27 cellular contexts compared by ENCODE assay signal in genomic region chr7:71598553-71598952, GRCh38.
"Had no signal": no experiment of that assay in that cellular context is flagged by ENCODE, and none has a peak within 500 bp of the region (broad histone marks: within the 10 kb centered on the region; RNA-seq: fewer than 3 reads in every experiment).

No MANE protein-coding gene starts in this region.

- ATAC-seq: effector memory CD8-positive, alpha-beta T cell; esophagus mucosa; gastrocnemius medialis; heart right ventricle; left cardiac atrium; left lung; left ventricle myocardium superior; lower lobe of right lung; mucosa of descending colon had no signal

- DNase-seq: colonic mucosa; cortex of kidney; effector CD8-positive, alpha-beta T cell; effector memory CD8-positive, alpha-beta T cell; endodermal cell; erythroblast; esophagus squamous epithelium; foreskin fibroblast; foreskin melanocyte; gastrocnemius medialis; glutamatergic neuron; heart right ventricle; hippocampal formation; left cardiac atrium; left lung; left ventricle myocardium superior; lower lobe of right lung; mesenchymal stem cell; mucosa of descending colon; naive B cell had no signal

- H3K27ac Mint-ChIP-seq: dendritic cell treated with granulocyte-macrophage colony-stimulating factor and Interleukin-4, amounts not matched to agents 40 ng/mL and 50 ng/mL, for 4 days; effector memory CD8-positive, alpha-beta T cell; endodermal cell; mesothelial cell of epicardium; naive B cell had no signal

- H3K9me3 ChIP-seq: colonic mucosa, esophagus squamous epithelium, gastrocnemius medialis, left lung, lower lobe of right lung had no signal

- H3K27ac ChIP-seq: colonic mucosa, epithelial cell of prostate, esophagus squamous epithelium, gastrocnemius medialis, heart right ventricle, left lung, lower lobe of right lung had no signal

- H3K27me3 Mint-ChIP-seq: dendritic cell treated with granulocyte-macrophage colony-stimulating factor and Interleukin-4, amounts not matched to agents 40 ng/mL and 50 ng/mL, for 4 days; effector memory CD8-positive, alpha-beta T cell; naive B cell had no signal

- H3K27me3 ChIP-seq: colonic mucosa, esophagus squamous epithelium, gastrocnemius medialis, heart right ventricle, left lung had no signal

- FAIRE-seq: endometrium, islet of Langerhans, keratinocyte had no signal

- H3K9me3 Mint-ChIP-seq: dendritic cell treated with granulocyte-macrophage colony-stimulating factor and Interleukin-4, amounts not matched to agents 40 ng/mL and 50 ng/mL, for 4 days had no signal

- H3K4me1 Mint-ChIP-seq: endodermal cell, mesothelial cell of epicardium, naive B cell had no signal

- H3K4me3 Mint-ChIP-seq: dendritic cell treated with granulocyte-macrophage colony-stimulating factor and Interleukin-4, amounts not matched to agents 40 ng/mL and 50 ng/mL, for 4 days; effector memory CD8-positive, alpha-beta T cell; endodermal cell; mesothelial cell of epicardium; naive B cell had no signal

- H3K4me3 ChIP-seq: colonic mucosa, esophagus squamous epithelium, gastrocnemius medialis, heart right ventricle, left lung, lower lobe of right lung, mucosa of descending colon had no signal

- H3K36me3 Mint-ChIP-seq: mesothelial cell of epicardium, naive B cell had no signal

- H3K36me3 ChIP-seq: colonic mucosa, esophagus squamous epithelium, gastrocnemius medialis, heart right ventricle, left lung, lower lobe of right lung had no signal

- H3K4me1 ChIP-seq: colonic mucosa, gastrocnemius medialis, heart right ventricle, left lung, lower lobe of right lung had no signal
